Comparison of ENCODE assay signal across 13 cellular contexts in genomic region chr2:9201185-9201891, GRCh38. TPM values are rescaled to one million over a fixed set of nuclear protein-coding genes. Genes with fewer than 3 reads are reported as not detected.
A peak's percentile ranks its signal among the peaks of the same experiment; 100 is the strongest.
DNase-seq lines count a peak whose midpoint lies in the region; TF ChIP-seq lines count a peak whose summit lies in the region.
"Had no signal": no experiment of that assay in that cellular context is flagged by ENCODE, and none has a peak within 500 bp of the region (broad histone marks: within the 10 kb centered on the region; RNA-seq: fewer than 3 reads in every experiment).

No MANE protein-coding gene starts in this region.

- H3K4me3 ChIP-seq in mesenchymal stem cell (ENCODE audit: insufficient read depth in 1 of 2, low read depth in 1 of 2, low read length in 2 of 2) (no peak overlapping the region), suprapubic skin (no peak overlapping the region)

- no peaks in the 10 kb centered on the region for H3K79me1 ChIP-seq in mesenchymal stem cell (replicated peaks; ENCODE audit: low read length, poor library complexity, severe bottlenecking)

- WGBS in mesenchymal stem cell: no CpG with 5 or more reads among the region's 5 CpGs
- WGBS in suprapubic skin: 90% methylated on average over 5 of the region's 5 CpGs

- no peak overlapping the region for H2BK15ac ChIP-seq in mesenchymal stem cell (ENCODE audit: low read depth, poor library complexity, severe bottlenecking)

- no peaks in the 10 kb centered on the region for H3K27me3 ChIP-seq in mesenchymal stem cell (ENCODE audit: control insufficient read depth in 1 of 2, insufficient read depth in 1 of 2, low read length in 2 of 2)
- H3K27me3 ChIP-seq in suprapubic skin: no peaks in the 10 kb centered on the region

- H3K23ac ChIP-seq in mesenchymal stem cell (ENCODE audit: low read length in 2 of 2): no peak overlapping the region

- H3K4me1 ChIP-seq in mesenchymal stem cell (ENCODE audit: control insufficient read depth, insufficient read depth, low read depth, low read length) (peaks cover 8% of the 10 kb centered on the region), suprapubic skin (peaks cover 8% of the 10 kb centered on the region)

- TF ChIP-seq EP300 in suprapubic skin (IDR thresholded peaks at IDR 0.05): no peak

- H3K27ac ChIP-seq in mesenchymal stem cell (ENCODE audit: low read length, poor library complexity, severe bottlenecking) (no peak overlapping the region), suprapubic skin (no peak overlapping the region)

- no peak overlapping the region for H2BK120ac ChIP-seq in mesenchymal stem cell (ENCODE audit: low read depth, low read length)

- H2AFZ ChIP-seq in mesenchymal stem cell (ENCODE audit: low read depth, low read length): no peak overlapping the region

- H3K36me3 ChIP-seq in mesenchymal stem cell (ENCODE audit: control insufficient read depth in 1 of 2, insufficient read depth in 2 of 2, low read depth in 1 of 2, low read length in 2 of 2) (no peaks in the 10 kb centered on the region), suprapubic skin (no peaks in the 10 kb centered on the region)

- H2BK5ac ChIP-seq in mesenchymal stem cell (ENCODE audit: low read depth, low read length, poor library complexity, severe bottlenecking): no peak overlapping the region

- H3K9me3 ChIP-seq in mesenchymal stem cell (ENCODE audit: control insufficient read depth, low read length): no peaks in the 10 kb centered on the region
- no peaks in the 10 kb centered on the region for H3K9me3 ChIP-seq in suprapubic skin

- H2AK5ac ChIP-seq in mesenchymal stem cell (ENCODE audit: low read length, severe bottlenecking): peak overlapping the region; percentile 92

- no peak overlapping the region for H3K14ac ChIP-seq in mesenchymal stem cell (ENCODE audit: low read length in 2 of 2)

- H3K9ac ChIP-seq in mesenchymal stem cell (ENCODE audit: low read length): peak overlapping the region; percentile 3

- no peak overlapping the region for H4K8ac ChIP-seq in mesenchymal stem cell (ENCODE audit: low read length)

- H3K4ac ChIP-seq in mesenchymal stem cell (ENCODE audit: low read depth in 1 of 2, low read length in 2 of 2): peak overlapping the region in 1 of 2 experiments; percentile 44

- peak overlapping the region in 1 of 2 experiments; percentile 49 for H2BK12ac ChIP-seq in mesenchymal stem cell (ENCODE audit: low read length in 2 of 2)

- peak overlapping the region in 1 of 2 experiments; percentile 60 for H3K18ac ChIP-seq in mesenchymal stem cell (ENCODE audit: low read depth in 1 of 2, low read length in 2 of 2)

- no peak overlapping the region for H4K91ac ChIP-seq in mesenchymal stem cell (ENCODE audit: low read length)

- TF ChIP-seq POLR2A in suprapubic skin (IDR thresholded peaks at IDR 0.05): no peak

- DNase-seq in CMK (ENCODE audit: low read depth): peak; percentile 35
- peak; percentile 57 for DNase-seq in LHCN-M2 (ENCODE audit: low read depth)
- peak; percentile 52 for DNase-seq in dermis blood vessel endothelial cell
- peak; percentile 88 for DNase-seq in mesenchymal stem cell
- no peak for DNase-seq in NCI-H1417 (lab: John Stamatoyannopoulos, UW)
- no peak for DNase-seq in suprapubic skin (ENCODE audit: low spot score in 2 of 2)
- DNase-seq in CD1c-positive myeloid dendritic cell (ENCODE audit: extremely low spot score): no peak
- no peak for DNase-seq in SHP77 (lab: John Stamatoyannopoulos, UW)
- DNase-seq: activated CD4-positive, alpha-beta T cell treated with anti-CD3 and anti-CD28 coated beads for 4 hours; activated effector memory CD4-positive, alpha-beta T cell treated with Interleukin-2 at 50 U/mL for 16 hours; caudate nucleus; CD4-positive, alpha-beta memory T cell; erythroblast had no signal

- TF ChIP-seq CTCF in suprapubic skin (IDR thresholded peaks at IDR 0.05): no peak

- H3K4me2 ChIP-seq in mesenchymal stem cell (ENCODE audit: low read length, poor library complexity, severe bottlenecking): no peak overlapping the region

RNA-seq across cellular contexts. Expression of gene ASAP2, which starts 5.3 kb away (rescaled TPM):
- 66.1 and 81.7 TPM in 2 replicates for total RNA-seq in LHCN-M2 (2014; rRNA removed)
- 39.5 TPM for polyA plus RNA-seq in LHCN-M2 (2012)
- 58.0 and 59.6 TPM in 2 replicates for total RNA-seq in dermis blood vessel endothelial cell
- polyA plus RNA-seq in mesenchymal stem cell (2013, experiment 1 of 2): 27.5 TPM
- polyA plus RNA-seq in mesenchymal stem cell (2013, experiment 2 of 2): 23.9 TPM
- total RNA-seq in suprapubic skin: 10 to 100 TPM; 22.0 to 54.6 (median 30.0) TPM
- total RNA-seq: CD4-positive, alpha-beta memory T cell had no signal
- polyA plus RNA-seq: CD4-positive, alpha-beta memory T cell had no signal

Comparison
In these comparisons a context has a peak if more than half of its experiments do, and no peak if none do; other contexts are left out.
1. DNase-seq: peak in CMK (single experiment), LHCN-M2 (single experiment), dermis blood vessel endothelial cell (single experiment) and mesenchymal stem cell (single experiment); none in NCI-H1417 (0 of 3), suprapubic skin (0 of 2), CD1c-positive myeloid dendritic cell (single experiment) and SHP77 (0 of 2).